ENCODE assay signal across 8 cellular contexts in genomic region chr1:52553372-52554266, GRCh38. TPM values are rescaled to one million over a fixed set of nuclear protein-coding genes. Genes with fewer than 3 reads are reported as not detected.
DNase-seq lines count a peak whose midpoint lies in the region; ATAC-seq and TF ChIP-seq lines count a peak whose summit lies in the region.

No MANE protein-coding gene starts in this region.

- H3K9me3 ChIP-seq in duodenal mucosa (ENCODE audit: control insufficient read depth in 1 of 2, low read length in 2 of 2) (no peaks in the 10 kb centered on the region), lower lobe of right lung (no peaks in the 10 kb centered on the region)

- in situ Hi-C loops in GM18951 (cut with MboI; ENCODE audit: low sequenced_read_pairs, unreplicated experiment): no loop called here

- TF ChIP-seq POLR2A in GM18951 (IDR thresholded peaks at IDR 0.05; ENCODE audit: extremely low read depth, insufficient read depth, insufficient read length): peak; percentile 55

- H3K9ac ChIP-seq in duodenal mucosa (ENCODE audit: low read depth in 1 of 2, low read length in 2 of 2): peak overlapping the region; percentile 80 to 86

- no peaks in the 10 kb centered on the region for H3K36me3 Mint-ChIP-seq in activated CD4-positive, alpha-beta memory T cell treated with anti-CD3 and anti-CD28 coated beads for 36 hours

- H3K36me3 ChIP-seq in duodenal mucosa (ENCODE audit: control insufficient read depth in 1 of 2, insufficient read depth in 2 of 2, low read length in 2 of 2) (no peaks in the 10 kb centered on the region), lower lobe of right lung (no peaks in the 10 kb centered on the region)

- H3K4me3 ChIP-seq in duodenal mucosa (ENCODE audit: low read depth in 1 of 2, low read length in 2 of 2) (peak overlapping the region; percentile 75 to 84), lower lobe of right lung (peak overlapping the region; percentile 98)

- POLR2A ChIA-PET in activated CD4-positive, alpha-beta memory T cell treated with anti-CD3 and anti-CD28 coated beads for 36 hours (lab: Charles Lee): interaction anchor here (0.6 to 2.0 kb wide), 13 partner anchors 15 to 774 kb away, joined by 3 to 14 read pairs (median 4); partner anchors contain the start of genes GPX7, ORC1, PRPF38A and SHISAL2A

- H3K27ac ChIP-seq in duodenal mucosa (ENCODE audit: low read depth, low read length) (peak overlapping the region; percentile 61), lower lobe of right lung (peak overlapping the region; percentile 89)

- H3K27ac Mint-ChIP-seq in activated CD4-positive, alpha-beta memory T cell treated with anti-CD3 and anti-CD28 coated beads for 36 hours: no peak overlapping the region

- peak; percentile 92 for DNase-seq in AG08396 (ENCODE audit: low spot score)
- peak; percentile 71 to 93 for DNase-seq in NCI-H526 (lab: John Stamatoyannopoulos, UW)
- DNase-seq in activated CD4-positive, alpha-beta memory T cell treated with anti-CD3 and anti-CD28 coated beads for 36 hours: peak; percentile 94
- peak; percentile 92 for DNase-seq in lower lobe of right lung
- DNase-seq in stimulated activated CD4-positive, alpha-beta T cell treated with anti-CD3 and anti-CD28 coated beads, Interleukin-4, amount 100 ng/mL, for 4 hours: peak; percentile 85 to 91

- TF ChIP-seq CTCF in lower lobe of right lung (IDR thresholded peaks at IDR 0.05): no peak

- peaks cover 29% of the 10 kb centered on the region for H3K4me1 Mint-ChIP-seq in activated CD4-positive, alpha-beta memory T cell treated with anti-CD3 and anti-CD28 coated beads for 36 hours (ENCODE audit: low read depth)

- H3K27me3 ChIP-seq in duodenal mucosa (ENCODE audit: control insufficient read depth in 1 of 2, insufficient read depth in 2 of 2, low read length in 2 of 2): no peaks in the 10 kb centered on the region
- H3K27me3 ChIP-seq in lower lobe of right lung (ENCODE audit: low read depth): no peaks in the 10 kb centered on the region

- intact Hi-C loops in activated CD4-positive, alpha-beta memory T cell treated with anti-CD3 and anti-CD28 coated beads for 36 hours (cut with micrococcal nuclease): loop anchor here (1.0 to 10.0 kb wide), 6 partner anchors 49 to 411 kb away; partner anchors contain the start of genes ECHDC2, GPX7, SCP2 and ZFYVE9
- intact Hi-C loops in lower lobe of right lung (cut with DNase I): no loop called here

- no peaks in the 10 kb centered on the region for H3K27me3 Mint-ChIP-seq in activated CD4-positive, alpha-beta memory T cell treated with anti-CD3 and anti-CD28 coated beads for 36 hours

- peak overlapping the region; percentile 63 for H3K4me3 Mint-ChIP-seq in activated CD4-positive, alpha-beta memory T cell treated with anti-CD3 and anti-CD28 coated beads for 36 hours

- ATAC-seq in HG03196 (IDR thresholded peaks at IDR 0.05; ENCODE audit: unreplicated experiment) (peak; percentile 58), lower lobe of right lung (peak; percentile 95 to 96)

- H3K9me3 Mint-ChIP-seq in activated CD4-positive, alpha-beta memory T cell treated with anti-CD3 and anti-CD28 coated beads for 36 hours: no peaks in the 10 kb centered on the region

- CTCF ChIA-PET in activated CD4-positive, alpha-beta memory T cell treated with anti-CD3 and anti-CD28 coated beads for 36 hours (lab: Charles Lee): interaction anchor here (0.7 to 1.8 kb wide), 6 partner anchors 51 to 148 kb away, joined by 3 to 5 read pairs (median 4); no protein-coding TSS in a partner anchor

- H3K4me1 ChIP-seq in duodenal mucosa (ENCODE audit: control insufficient read depth in 1 of 2, insufficient read depth in 2 of 2, low read length in 2 of 2): peaks cover 6 to 20% of the 10 kb centered on the region in 2 donors
- peaks cover 20% of the 10 kb centered on the region for H3K4me1 ChIP-seq in lower lobe of right lung

RNA-seq across cellular contexts. Expression of gene TUT4, which starts 0.7 kb away (rescaled TPM):
- 10 to 100 TPM; 54.6 to 62.1 TPM for total RNA-seq in activated CD4-positive, alpha-beta memory T cell treated with anti-CD3 and anti-CD28 coated beads for 36 hours
- 52.1 TPM for total RNA-seq in lower lobe of right lung

RNA-seq across cellular contexts. Expression of gene GPX7, which starts 48.6 kb away (rescaled TPM):
- total RNA-seq in activated CD4-positive, alpha-beta memory T cell treated with anti-CD3 and anti-CD28 coated beads for 36 hours: 10 to 100 TPM; 19.9 to 20.6 TPM
- total RNA-seq in lower lobe of right lung: 4.3 TPM

Comparison
In these comparisons a context has a peak if more than half of its experiments do, and no peak if none do; other contexts are left out.
1. Peak in every context shown above with its lines: DNase-seq, ATAC-seq, H3K4me3 ChIP-seq and H3K27ac ChIP-seq.